ENCODE assay signal across 1 cellular context in the genomic region with DNA sequence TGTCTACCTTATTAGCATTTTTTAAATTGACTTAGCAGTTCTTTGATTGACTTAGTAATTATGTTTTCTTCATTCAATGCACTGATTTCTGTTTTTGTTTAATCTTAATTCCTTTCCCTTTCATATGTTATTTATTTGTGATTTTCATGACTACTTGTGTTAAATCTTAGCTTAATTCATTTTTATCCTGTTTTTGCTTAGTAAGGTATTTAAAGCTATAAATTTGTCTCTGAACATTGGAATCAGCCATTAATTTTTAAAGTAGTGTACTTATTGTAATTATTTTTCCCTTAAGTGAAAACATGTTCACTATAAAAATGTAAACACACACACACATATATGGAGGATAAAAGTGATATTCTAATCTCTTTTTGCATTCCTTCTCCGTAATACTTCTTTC.
TF ChIP-seq lines count a peak whose summit lies in the region.

No MANE protein-coding gene starts in this region.

TF ChIP-seq in IMR-90, 13 proteins besides CTCF, POLR2A, EP300 and RAD21 (continued from another document):
- TF ChIP-seq ELK1 (IDR thresholded peaks at IDR 0.05; ENCODE audit: borderline replicate concordance, low read depth, low read length): no peak
- no peak for TF ChIP-seq MAZ (IDR thresholded peaks at IDR 0.05; ENCODE audit: borderline replicate concordance, low read depth, low read length)
